ENCODE assay signal across 8 cellular contexts in the genomic region with DNA sequence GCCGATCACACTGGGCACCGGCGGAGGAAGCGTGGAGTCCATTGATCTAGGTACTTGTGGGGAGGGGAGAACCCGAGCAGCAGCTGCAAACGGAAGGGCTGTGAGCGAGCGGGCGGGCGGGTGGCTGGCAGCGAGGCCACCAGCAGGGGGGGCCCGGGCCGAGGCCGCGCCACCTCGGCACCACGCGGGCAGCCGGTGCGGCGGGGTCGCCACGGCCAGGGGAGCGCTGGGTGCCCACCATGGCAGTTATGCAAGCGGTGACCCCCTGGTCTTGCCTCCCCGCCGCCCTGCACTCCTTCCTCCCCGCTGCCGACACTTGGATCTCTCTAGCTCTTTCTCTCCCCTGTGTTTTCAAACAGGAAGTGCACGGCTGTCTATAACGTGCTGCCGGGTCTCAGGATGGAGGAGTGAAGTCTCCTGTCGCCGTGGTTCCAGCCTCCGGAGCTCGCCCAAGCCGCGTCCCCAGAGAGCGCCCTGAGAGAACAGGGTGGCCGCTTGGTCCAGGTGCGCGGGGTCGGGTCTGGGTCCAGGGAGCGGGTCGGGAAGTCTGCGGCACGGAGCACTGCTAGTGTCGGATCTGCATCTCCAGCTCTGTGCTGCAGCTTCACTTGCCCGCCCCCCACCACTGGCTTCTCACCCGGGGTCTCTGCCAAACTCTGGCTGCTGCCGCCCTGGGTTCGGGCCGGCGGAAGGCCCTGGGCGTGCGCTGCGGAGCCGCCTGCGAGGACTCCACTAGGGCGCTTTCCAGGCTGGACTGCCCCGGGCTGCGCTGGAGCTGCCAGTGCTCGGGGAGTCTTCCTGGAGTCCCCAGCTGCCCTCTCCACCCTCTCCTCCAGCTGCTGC. TPM values are rescaled to one million over a fixed set of nuclear protein-coding genes. Genes with fewer than 3 reads are reported as not detected.
DNase-seq lines count a peak whose midpoint lies in the region; ATAC-seq and TF ChIP-seq lines count a peak whose summit lies in the region.

No MANE protein-coding gene starts in this region.

- H3K4me3 ChIP-seq in psoas muscle (peak overlapping the region; percentile 90), aorta (ENCODE audit: low read length in 2 of 2) (peak overlapping the region; percentile 57 to 79)

- H3K27ac Mint-ChIP-seq in activated naive CD8-positive, alpha-beta T cell treated with anti-CD3 and anti-CD28 coated beads, Interleukin-2, amount 10 ng/mL, durations not matched to agents 7 days and 5 days, result peak overlapping the region; percentile 95

- peaks cover 12% of the 10 kb centered on the region for H3K4me1 ChIP-seq in psoas muscle
- H3K4me1 ChIP-seq in aorta (ENCODE audit: control insufficient read depth in 1 of 2, insufficient read depth in 2 of 2, low read length in 2 of 2), result no peaks in the 10 kb centered on the region

- H3K9me3 Mint-ChIP-seq in activated naive CD8-positive, alpha-beta T cell treated with anti-CD3 and anti-CD28 coated beads, Interleukin-2, amount 10 ng/mL, durations not matched to agents 7 days and 5 days, result no peaks in the 10 kb centered on the region

- 2 to 3% (median 2%) methylated on average over 45 to 63 of the region's 63 CpGs for WGBS in psoas muscle, 3 donors
- 0% methylated on average over 51 to 63 of the region's 63 CpGs for whole genome bisulfite sequencing in aorta, 2 donors

- H3K36me3 Mint-ChIP-seq in activated naive CD8-positive, alpha-beta T cell treated with anti-CD3 and anti-CD28 coated beads, Interleukin-2, amount 10 ng/mL, durations not matched to agents 7 days and 5 days, result peaks cover 13% of the 10 kb centered on the region

- H3K36me3 ChIP-seq in psoas muscle (ENCODE audit: insufficient read depth in 1 of 2, low read depth in 1 of 2) (peaks cover 2 to 17% of the 10 kb centered on the region in 2 donors), aorta (ENCODE audit: control insufficient read depth in 1 of 2, insufficient read depth in 2 of 2, low read length in 1 of 2) (no peaks in the 10 kb centered on the region)

- intact Hi-C loops in left cardiac atrium (cut with DNase I) (loop anchor here in 1 of 2 donors (2.0 kb wide), 1 partner anchor 143 kb away; no protein-coding TSS in a partner anchor), psoas muscle (cut with DNase I) (loop anchor here (1.0 to 10.0 kb wide), 3 partner anchors 71 to 144 kb away; no protein-coding TSS in a partner anchor), aorta (cut with DNase I) (loop anchor here in 1 of 2 donors (5.0 kb wide), 1 partner anchor 144 kb away; no protein-coding TSS in a partner anchor)

- DNase-seq in ELR (ENCODE audit: low read depth) (peak; percentile 81), KG1 (lab: John Stamatoyannopoulos, UW) (peak; percentile 74), SKM-1 treated with dmso at 0.1 percent for 144 hours (lab: John Stamatoyannopoulos, UW; ENCODE audit: unreplicated experiment) (peak; percentile 76), left cardiac atrium (peak; percentile 73), psoas muscle (peak; percentile 73 to 81), aorta (peak; percentile 75 to 88)
- DNase-seq in activated naive CD8-positive, alpha-beta T cell treated with anti-CD3 and anti-CD28 coated beads, Interleukin-2, amount 10 ng/mL, durations not matched to agents 7 days and 5 days, result peak; percentile 87

- ATAC-seq in GM21717 (IDR thresholded peaks at IDR 0.05; ENCODE audit: unreplicated experiment), result peak; percentile 85
- peak; percentile 88 for ATAC-seq in activated naive CD8-positive, alpha-beta T cell treated with anti-CD3 and anti-CD28 coated beads, Interleukin-2, amount 10 ng/mL, durations not matched to agents 7 days and 5 days (ENCODE audit: low read depth)
- peak; percentile 94 to 97 for ATAC-seq in left cardiac atrium
- peak; percentile 94 to 96 (median 96) for ATAC-seq in psoas muscle
- peak; percentile 94 for ATAC-seq in aorta (ENCODE audit: low FRiP score)

- H3K9me3 ChIP-seq in psoas muscle, result no peaks in the 10 kb centered on the region
- H3K9me3 ChIP-seq in aorta (ENCODE audit: control insufficient read depth, low read length), result no peaks in the 10 kb centered on the region

- TF ChIP-seq CTCF in psoas muscle (IDR thresholded peaks at IDR 0.05), result peak; percentile 75

- POLR2A ChIA-PET in activated naive CD8-positive, alpha-beta T cell treated with anti-CD3 and anti-CD28 coated beads, Interleukin-2, amount 10 ng/mL, durations not matched to agents 7 days and 5 days (lab: Charles Lee), result interaction anchor here (0.9 to 2.9 kb wide), 10 partner anchors 9 to 239 kb away, joined by 3 to 23 read pairs (median 4); a partner anchor contains a TSS

- H3K27ac ChIP-seq in psoas muscle (peak overlapping the region; percentile 75), aorta (ENCODE audit: low read depth in 1 of 2, low read length in 2 of 2) (peak overlapping the region in 1 of 2 donors; percentile 3)

- peak overlapping the region; percentile 95 for H3K4me3 Mint-ChIP-seq in activated naive CD8-positive, alpha-beta T cell treated with anti-CD3 and anti-CD28 coated beads, Interleukin-2, amount 10 ng/mL, durations not matched to agents 7 days and 5 days

- no peaks in the 10 kb centered on the region for H3K27me3 ChIP-seq in psoas muscle (ENCODE audit: insufficient read depth in 3 of 3, low read length in 2 of 3)
- no peaks in the 10 kb centered on the region for H3K27me3 ChIP-seq in aorta (ENCODE audit: control insufficient read depth in 1 of 2, insufficient read depth in 2 of 2, low read length in 1 of 2)

- no peaks in the 10 kb centered on the region for H3K27me3 Mint-ChIP-seq in activated naive CD8-positive, alpha-beta T cell treated with anti-CD3 and anti-CD28 coated beads, Interleukin-2, amount 10 ng/mL, durations not matched to agents 7 days and 5 days

- H3K4me1 Mint-ChIP-seq in activated naive CD8-positive, alpha-beta T cell treated with anti-CD3 and anti-CD28 coated beads, Interleukin-2, amount 10 ng/mL, durations not matched to agents 7 days and 5 days, result peaks cover 48% of the 10 kb centered on the region

RNA-seq across cellular contexts. Expression of a gene that starts 22.7 kb away (rescaled TPM):
- 10 to 100 TPM; 25.1 to 26.0 TPM for total RNA-seq in activated naive CD8-positive, alpha-beta T cell treated with anti-CD3 and anti-CD28 coated beads, Interleukin-2, amount 10 ng/mL, durations not matched to agents 7 days and 5 days
- 10 to 100 TPM in 1 of 2 donors, 1 to 10 TPM in 1; 7.3 to 13.6 TPM for total RNA-seq in left cardiac atrium
- 1 to 10 TPM; 3.5 to 6.7 (median 5.4) TPM for total RNA-seq in psoas muscle
- polyA plus RNA-seq in psoas muscle, result 1 to 10 TPM; 4.2 to 7.1 (median 5.6) TPM
- total RNA-seq in aorta, result 10 to 100 TPM in 1 of 2 donors, 1 to 10 TPM in 1; 4.8 to 10.3 TPM
- polyA plus RNA-seq in aorta, result 1 to 10 TPM in 1 of 2 donors, under 1 TPM in 1; 0.38 to 3.3 TPM
